Comparison of ENCODE assay signal across 8 cellular contexts in the genomic region with DNA sequence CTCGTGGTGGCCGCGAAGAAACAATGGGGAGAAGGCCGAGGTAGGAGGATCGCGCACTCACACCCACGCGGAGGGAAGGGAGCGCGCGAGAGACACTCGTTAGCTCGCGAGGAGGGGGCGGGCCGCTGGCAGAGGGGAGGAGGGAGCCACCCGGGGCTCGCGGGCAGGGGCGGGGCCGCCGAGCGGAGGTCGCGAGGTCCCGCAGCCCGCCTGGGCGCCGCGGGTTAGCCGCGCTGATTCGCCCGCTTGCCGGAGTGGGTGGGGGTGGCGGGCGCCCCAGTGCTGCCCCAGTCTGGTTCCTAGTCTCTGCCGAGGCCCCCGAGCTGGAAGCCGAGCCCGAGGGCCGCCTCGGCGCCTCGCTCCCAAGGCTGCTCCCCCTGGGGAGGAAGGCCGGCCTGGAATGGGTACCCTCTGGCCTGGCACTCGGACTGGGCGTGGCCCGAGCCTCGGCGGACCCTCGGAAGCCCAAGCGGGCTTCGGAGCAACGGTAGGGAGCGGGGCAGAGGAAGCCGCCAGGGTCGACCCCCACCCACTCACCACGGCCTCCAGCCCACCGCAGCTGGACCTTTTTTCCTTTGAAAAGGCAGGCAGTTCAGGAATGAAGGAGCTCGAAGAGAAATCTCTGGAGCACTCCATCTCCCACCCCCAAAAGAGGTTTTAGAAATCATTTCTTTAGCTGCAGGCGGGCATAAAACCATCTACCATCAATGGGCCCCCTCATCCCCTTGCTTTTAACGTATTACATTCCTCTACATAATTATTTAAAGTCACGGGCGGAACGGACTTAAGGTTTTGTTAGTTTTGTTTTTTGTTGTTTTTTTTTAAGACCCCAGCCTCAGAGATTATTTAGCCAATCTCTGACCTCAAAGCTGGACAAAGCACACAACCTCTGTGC. TPM values are rescaled to one million over a fixed set of nuclear protein-coding genes. Genes with fewer than 3 reads are reported as not detected.
DNase-seq lines count a peak whose midpoint lies in the region; ATAC-seq and TF ChIP-seq lines count a peak whose summit lies in the region.

No MANE protein-coding gene starts in this region.

- peak overlapping the region; percentile 96 for H3K9ac ChIP-seq in NT2/D1 (ENCODE audit: insufficient read length, low read depth)

- H3K27ac ChIP-seq in HL-60 (replicated peaks) (peak overlapping the region; percentile 81), epithelial cell of prostate (peak overlapping the region; percentile 79)

- peak; percentile 47 for ATAC-seq in GM19395 (IDR thresholded peaks at IDR 0.05; ENCODE audit: unreplicated experiment)

- H3K4me3 ChIP-seq in HL-60 (replicated peaks; ENCODE audit: insufficient read depth, low read length) (peak overlapping the region; percentile 87), NT2/D1 (ENCODE audit: insufficient read length, low read depth) (peak overlapping the region; percentile 77)

- H3K4me1 Mint-ChIP-seq in CD14-positive monocyte = peaks cover 19% of the 10 kb centered on the region

- no peaks in the 10 kb centered on the region for H3K27me3 ChIP-seq in HL-60 (ENCODE audit: insufficient read depth, poor library complexity, severe bottlenecking)
- no peaks in the 10 kb centered on the region for H3K27me3 ChIP-seq in NT2/D1 (ENCODE audit: insufficient read depth, insufficient read length)

- H3K9me3 ChIP-seq in NT2/D1 (ENCODE audit: insufficient read depth, low read length) = no peaks in the 10 kb centered on the region

- no peaks in the 10 kb centered on the region for H3K9me3 Mint-ChIP-seq in CD14-positive monocyte

- no peaks in the 10 kb centered on the region for H3K36me3 ChIP-seq in NT2/D1 (ENCODE audit: insufficient read depth, insufficient read length, low read length)

- peaks cover 2 to 6% (median 5%) of the 10 kb centered on the region in 3 donors for H3K27me3 Mint-ChIP-seq in CD14-positive monocyte (ENCODE audit: low read depth in 3 of 3)

- no peaks in the 10 kb centered on the region for H3K4me1 ChIP-seq in NT2/D1 (ENCODE audit: insufficient read depth, insufficient read length)

- peak; percentile 78 for DNase-seq in CD14-positive monocyte (ENCODE audit: low spot score)
- peak; percentile 53 to 72 for DNase-seq in HL-60 (ENCODE audit: low read depth in 1 of 2, low spot score in 1 of 2)
- peak; percentile 80 for DNase-seq in NT2/D1 (ENCODE audit: low read depth, low spot score)
- DNase-seq in activated T-cell treated with anti-CD3 and anti-CD28 coated beads for 24 hours (ENCODE audit: low read depth) = peak; percentile 84
- no peak for DNase-seq in epithelial cell of prostate (ENCODE audit: low read depth, low spot score)
- peak; percentile 81 for DNase-seq in mucosa of gallbladder (ENCODE audit: low spot score)
- DNase-seq in stimulated activated CD8-positive, alpha-beta memory T cell treated with anti-CD3 and anti-CD28 coated beads, Interleukin-2, amount 100 ng/mL, for 48 hours (ENCODE audit: low read depth in 2 of 2) = peak; percentile 87 to 91

- H3K27ac Mint-ChIP-seq in CD14-positive monocyte = peak overlapping the region in 5 of 7 donors; percentile 60 to 85 (median 68)

- intact Hi-C loops in CD14-positive monocyte (cut with micrococcal nuclease) = loop anchor here (10.0 kb wide), 3 partner anchors 81 to 149 kb away; partner anchors contain the start of genes SHISAL2A (in 2 of the 2), ORC1 (in 1 of the 2) and PRPF38A (in 1 of the 2)

- H3K4me3 Mint-ChIP-seq in CD14-positive monocyte = peak overlapping the region in 1 of 2 donors; percentile 80

- H3K36me3 Mint-ChIP-seq in CD14-positive monocyte = no peaks in the 10 kb centered on the region

- TF ChIP-seq CTCF in CD14-positive monocyte (IDR thresholded peaks at IDR 0.05) (no peak), HL-60 (IDR thresholded peaks at IDR 0.05; ENCODE audit: insufficient read depth, low read length) (no peak)

RNA-seq across cellular contexts. Expression of gene TUT4, which starts 0.7 kb away (rescaled TPM):
- 1 to 10 TPM; 4.3 to 7.6 TPM for polyA plus RNA-seq in CD14-positive monocyte
- total RNA-seq in mucosa of gallbladder = 40.3 TPM

RNA-seq across cellular contexts. Expression of gene GPX7, which starts 48.6 kb away (rescaled TPM):
- polyA plus RNA-seq in CD14-positive monocyte = 1 to 10 TPM; 2.9 to 3.3 TPM
- total RNA-seq in mucosa of gallbladder = 8.6 TPM
